ENCODE assay signal across 1 cellular context in the genomic region with DNA sequence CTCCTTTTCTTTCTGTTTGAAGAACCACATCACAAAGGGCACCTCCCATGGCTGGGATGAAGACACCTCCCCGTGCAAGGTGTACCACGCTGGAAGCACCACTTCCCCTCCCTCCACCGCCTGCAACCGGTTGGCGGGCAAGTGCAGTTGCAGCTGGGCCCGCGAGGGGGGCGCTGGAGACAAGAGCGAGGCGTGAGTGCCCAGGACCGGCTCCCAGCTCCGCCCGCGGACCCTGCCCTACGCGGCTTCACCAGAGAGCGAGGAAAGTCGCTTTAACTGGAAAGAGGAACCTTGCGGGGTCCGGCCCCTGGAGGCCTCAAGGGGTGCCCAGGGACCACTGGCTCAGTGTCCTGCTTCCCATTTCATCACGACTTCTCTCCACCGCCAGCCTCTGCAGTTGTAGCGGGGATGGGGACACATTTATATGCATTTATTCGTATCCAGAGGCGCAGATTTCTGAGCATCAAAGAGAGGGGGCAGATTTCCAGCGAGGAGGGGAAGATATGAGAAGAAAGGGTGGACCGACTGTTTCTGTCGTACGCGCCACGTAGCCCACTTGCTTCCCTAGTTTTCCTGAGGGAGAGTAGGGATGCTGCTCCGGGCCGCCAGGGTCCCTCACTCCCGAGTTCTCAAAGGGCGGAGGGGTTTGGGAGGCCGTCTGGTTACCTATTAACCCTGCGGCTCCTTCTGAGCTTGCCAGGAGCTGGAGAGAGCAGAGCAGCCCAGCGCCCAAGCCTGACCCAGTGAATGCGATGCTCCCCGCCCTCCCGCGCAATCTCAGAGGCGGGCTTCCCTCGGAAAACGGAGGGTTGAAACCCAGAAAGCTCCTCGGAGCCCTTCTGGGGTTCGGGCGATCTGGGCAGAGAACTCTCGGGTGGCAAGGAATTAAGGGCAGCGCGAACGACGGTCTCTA.
TF ChIP-seq lines count a peak whose summit lies in the region.

No MANE protein-coding gene starts in this region.

TF ChIP-seq in liver, 16 proteins besides CTCF, POLR2A, EP300 and RAD21 (continued from another document):
- no peak for TF ChIP-seq SP1 (IDR thresholded peaks at IDR 0.05)
TF ChIP-seq in liver: peak in this region for 0.
